Comparison of ENCODE assay signal across 11 cellular contexts in the genomic region with DNA sequence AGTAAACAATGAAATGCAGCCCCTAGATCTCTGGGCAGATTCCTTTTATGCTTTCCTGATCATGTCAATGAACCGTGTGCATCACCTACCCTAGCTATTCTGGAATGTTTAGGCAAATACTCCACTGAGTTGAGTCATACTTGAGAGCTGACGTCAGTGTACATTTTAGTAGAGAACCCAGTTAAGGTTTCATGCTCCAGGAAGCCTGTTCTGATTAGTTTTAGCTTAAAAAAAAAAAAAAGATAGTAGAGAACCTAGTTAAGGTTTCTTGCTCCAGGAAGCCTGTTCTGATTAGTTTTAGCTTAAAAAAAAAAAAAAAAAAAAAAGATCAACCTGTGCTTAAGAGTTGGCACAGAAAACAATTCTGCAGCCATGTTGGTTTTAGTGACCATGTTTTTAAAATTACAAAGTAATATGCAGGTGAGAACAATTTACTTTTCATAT. TPM values are rescaled to one million over a fixed set of nuclear protein-coding genes. Genes with fewer than 3 reads are reported as not detected.
DNase-seq lines count a peak whose midpoint lies in the region; ATAC-seq, FAIRE-seq and TF ChIP-seq lines count a peak whose summit lies in the region.
"Had no signal": no experiment of that assay in that cellular context is flagged by ENCODE, and none has a peak within 500 bp of the region (broad histone marks: within the 10 kb centered on the region; RNA-seq: fewer than 3 reads in every experiment).

No MANE protein-coding gene starts in this region.

- H3K4me3 ChIP-seq in AG04449 (ENCODE audit: low read depth, low read length): no peak overlapping the region
- H3K4me3 ChIP-seq in cardiac fibroblast (replicated peaks in 1 of 2; ENCODE audit: low read depth in 2 of 2, low read length in 2 of 2): no peak overlapping the region
- H3K4me3 ChIP-seq in mesendoderm (ENCODE audit: low read length): no peak overlapping the region
- H3K4me3 ChIP-seq: adrenal gland had no signal

- TF ChIP-seq CTCF in AG04449 (IDR thresholded peaks at IDR 0.05; ENCODE audit: insufficient read depth, low read length, missing control alignments) (no peak), cardiac fibroblast (IDR thresholded peaks at IDR 0.05; ENCODE audit: low read depth, low read length) (no peak)

- H2BK15ac ChIP-seq in mesendoderm (replicated peaks; ENCODE audit: low read depth): no peak overlapping the region

- no CpG with 5 or more reads among the region's 2 CpGs for WGBS in mesendoderm (ENCODE audit: extremely low coverage, insufficient coverage, low lambda C conversion rate)

- CTCF ChIA-PET in AG04449 (lab: Yijun Ruan, JAX): interaction anchor here (0.6 to 1.6 kb wide), 4 partner anchors 9 to 324 kb away, joined by 3 to 7 read pairs (median 4); no protein-coding TSS in a partner anchor

- H3K79me2 ChIP-seq in mesendoderm (ENCODE audit: control insufficient read depth, insufficient read depth, low read length): peaks cover 9% of the 10 kb centered on the region

- H3K36me3 ChIP-seq in mesendoderm (ENCODE audit: control insufficient read depth, insufficient read depth, low read length): no peaks in the 10 kb centered on the region
- H3K36me3 ChIP-seq: adrenal gland had no signal

- no peak overlapping the region for H3K9ac ChIP-seq in mesendoderm (ENCODE audit: low read length)

- H3K18ac ChIP-seq in mesendoderm (ENCODE audit: low read length): no peak overlapping the region

- H3K79me1 ChIP-seq in mesendoderm (ENCODE audit: low read length): peaks cover 4% of the 10 kb centered on the region

- DNase-seq in AG04449 (ENCODE audit: low read depth, low spot score) (peak; percentile 57), HS-5 (ENCODE audit: low read depth) (peak; percentile 81), cardiac fibroblast (ENCODE audit: low read depth in 2 of 2) (peak; percentile 77 to 88), mesendoderm (peak; percentile 20), NCI-H2227 treated with DMSO at 0.1 percent for 48 hours (lab: John Stamatoyannopoulos, UW) (no peak), GM19239 (ENCODE audit: insufficient read length, low spot score) (no peak)
- DNase-seq: activated CD4-positive, CD25-positive, alpha-beta regulatory T cell; adrenal gland; CD4-positive, CD25-positive, alpha-beta regulatory T cell had no signal

- H3K4ac ChIP-seq in mesendoderm (ENCODE audit: low read depth, low read length): no peak overlapping the region

- no peak overlapping the region for H2AK5ac ChIP-seq in mesendoderm (ENCODE audit: low read length)

- no peak overlapping the region for H3K4me2 ChIP-seq in mesendoderm (ENCODE audit: low read length)

- no peak overlapping the region for H3K23ac ChIP-seq in mesendoderm (ENCODE audit: low read length)

- FAIRE-seq in GM19239 (lab: Jason Lieb, UNC): no peak

- no peak overlapping the region for H3K56ac ChIP-seq in mesendoderm (ENCODE audit: low read length)

- H3K27ac ChIP-seq in mesendoderm (ENCODE audit: low read depth, low read length): no peak overlapping the region
- H3K27ac ChIP-seq: adrenal gland had no signal

- no peaks in the 10 kb centered on the region for H3K4me1 ChIP-seq in mesendoderm (ENCODE audit: control insufficient read depth, low read depth, low read length)

- POLR2A ChIA-PET in AG04449 (lab: Yijun Ruan, JAX): interaction anchor here (0.6 kb wide), 1 partner anchor 11 kb away, joined by 3 read pairs; no protein-coding TSS in a partner anchor

- H4K8ac ChIP-seq in mesendoderm (ENCODE audit: low read depth, low read length): no peak overlapping the region

- H2BK120ac ChIP-seq in mesendoderm (ENCODE audit: low read depth, low read length): no peak overlapping the region

- H2BK5ac ChIP-seq in mesendoderm (ENCODE audit: low read length): no peak overlapping the region

- H3K27me3 ChIP-seq in mesendoderm (ENCODE audit: insufficient read depth, low read length, poor library complexity): no peaks in the 10 kb centered on the region
- H3K27me3 ChIP-seq: adrenal gland had no signal

- H4K5ac ChIP-seq in mesendoderm (ENCODE audit: low read length): no peak overlapping the region

- ATAC-seq in GM18907 (IDR thresholded peaks at IDR 0.05; ENCODE audit: unreplicated experiment) (no peak), HG03135 (IDR thresholded peaks at IDR 0.05; ENCODE audit: unreplicated experiment) (no peak)

RNA-seq across cellular contexts. Expression of a gene that starts 3.7 kb away (rescaled TPM):
- polyA plus RNA-seq in mesendoderm (2013, experiment 1 of 2): 30.9 TPM
- polyA plus RNA-seq in mesendoderm (2013, experiment 2 of 2): 32.3 TPM

Comparison
In these comparisons a context has a peak if more than half of its experiments do, and no peak if none do; other contexts are left out.
1. DNase-seq: peak in AG04449 (single experiment), HS-5 (single experiment), cardiac fibroblast (2 of 2) and mesendoderm (single experiment); none in NCI-H2227 treated with DMSO at 0.1 percent for 48 hours (single experiment) and GM19239 (single experiment).